Comparison of ENCODE assay signal across 8 cellular contexts in genomic region chr3:134249935-134250716, GRCh38. TPM values are rescaled to one million over a fixed set of nuclear protein-coding genes. Genes with fewer than 3 reads are reported as not detected.
DNase-seq lines count a peak whose midpoint lies in the region; ATAC-seq and TF ChIP-seq lines count a peak whose summit lies in the region.

No MANE protein-coding gene starts in this region.

- peak overlapping the region; percentile 69 for H3K9ac ChIP-seq in Karpas-422 (ENCODE audit: low read length)

- TF ChIP-seq CTCF in GM12864 (IDR thresholded peaks at IDR 0.05; ENCODE audit: low read depth, low read length, missing control alignments), result no peak
- TF ChIP-seq CTCF in GM23338 (conservative IDR thresholded peaks at IDR 0.05; ENCODE audit: low read depth in 2 of 2), result no peak
- TF ChIP-seq CTCF in chondrocyte (IDR thresholded peaks at IDR 0.05), result no peak

- peaks cover 43% of the 10 kb centered on the region for H3K4me1 ChIP-seq in GM23338 (ENCODE audit: insufficient read depth)
- peaks cover 19% of the 10 kb centered on the region for H3K4me1 ChIP-seq in Karpas-422 (ENCODE audit: low read length)

- peak overlapping the region; percentile 79; the same call in 1 of the 2 replicates for H3K27ac ChIP-seq in GM23338 (ENCODE audit: low read depth)
- no peak overlapping the region for H3K27ac ChIP-seq in Karpas-422 (ENCODE audit: low read length)

- H3K36me3 Mint-ChIP-seq in GM23338 (ENCODE audit: low read depth) (peaks cover 23% of the 10 kb centered on the region), chondrocyte (ENCODE audit: low read depth) (no peaks in the 10 kb centered on the region)

- H3K4me1 Mint-ChIP-seq in GM23338 (peaks cover 61% of the 10 kb centered on the region), chondrocyte (ENCODE audit: low read depth) (peaks cover 37% of the 10 kb centered on the region)

- H3K79me2 ChIP-seq in GM23338 (replicated peaks; ENCODE audit: insufficient read depth), result peaks cover 49% of the 10 kb centered on the region
- no peaks in the 10 kb centered on the region for H3K79me2 ChIP-seq in Karpas-422 (ENCODE audit: low read length)

- H3K27me3 Mint-ChIP-seq in GM23338 (ENCODE audit: insufficient read depth, low read depth, poor library complexity) (peaks cover 15% of the 10 kb centered on the region), chondrocyte (ENCODE audit: low read depth) (no peaks in the 10 kb centered on the region)

- H3F3A ChIP-seq in GM23338 (replicated peaks; ENCODE audit: low read depth), result 0 out of 2 replicates have a peak, but pooled peaks cover 5% of the 10 kb centered on the region

- ATAC-seq in GM23338, result peak; percentile 63

- H3K9me3 Mint-ChIP-seq in GM23338, result peaks cover 12% of the 10 kb centered on the region
- H3K9me3 Mint-ChIP-seq in chondrocyte (ENCODE audit: low read depth), result no peaks in the 10 kb centered on the region

- no peaks in the 10 kb centered on the region for H3K9me3 ChIP-seq in Karpas-422 (ENCODE audit: low read length)

- H3K4me3 ChIP-seq in GM12864 (ENCODE audit: low read depth, low read length), result peak overlapping the region; percentile 82
- H3K4me3 ChIP-seq in GM23338, result peak overlapping the region; percentile 68
- H3K4me3 ChIP-seq in Karpas-422 (ENCODE audit: low read length), result peak overlapping the region; percentile 77

- H3K4me2 ChIP-seq in GM23338 (peak overlapping the region; percentile 88), Karpas-422 (ENCODE audit: low read depth, low read length, poor library complexity, severe bottlenecking) (peak overlapping the region; percentile 94)

- H2AFZ ChIP-seq in GM23338 (no peak overlapping the region), Karpas-422 (ENCODE audit: low read length) (peak overlapping the region; percentile 81)

- H3K4me3 Mint-ChIP-seq in GM23338 (peak overlapping the region; percentile 88), chondrocyte (ENCODE audit: unreplicated experiment) (peak overlapping the region; percentile 93)

- no peak for DNase-seq in GM12864 (ENCODE audit: low read depth)
- DNase-seq in GM23338 (ENCODE audit: low spot score), result peak; percentile 76
- DNase-seq in Karpas-422, result peak; percentile 82
- peak; percentile 24 for DNase-seq in activated CD4-positive, alpha-beta T cell treated with anti-CD3 and anti-CD28 coated beads for 1 hour
- no peak for DNase-seq in chondrocyte (ENCODE audit: low spot score)
- DNase-seq in left kidney (ENCODE audit: low read depth, low spot score), result peak; percentile 86
- peak; percentile 29 for DNase-seq in stimulated activated CD4-positive, alpha-beta T cell treated with anti-CD3 and anti-CD28 coated beads, Interleukin-2, amount 100 ng/mL, for 4 hours (ENCODE audit: low read depth)
- DNase-seq in OCI-M2 (lab: John Stamatoyannopoulos, UW; ENCODE audit: unreplicated experiment), result no peak

- H3K27ac Mint-ChIP-seq in GM23338 (peak overlapping the region; percentile 86), chondrocyte (ENCODE audit: unreplicated experiment) (peak overlapping the region; percentile 98)

- no peaks in the 10 kb centered on the region for H3K36me3 ChIP-seq in GM23338 (ENCODE audit: insufficient read depth)
- H3K36me3 ChIP-seq in Karpas-422 (ENCODE audit: insufficient read depth, low read length), result no peaks in the 10 kb centered on the region

- H3K9me2 ChIP-seq in GM23338 (ENCODE audit: insufficient read depth) (no peaks in the 10 kb centered on the region), Karpas-422 (replicated peaks; ENCODE audit: insufficient read depth, low read length) (no peaks in the 10 kb centered on the region)

- H3K27me3 ChIP-seq in GM23338 (ENCODE audit: insufficient read depth), result no peaks in the 10 kb centered on the region
- H3K27me3 ChIP-seq in Karpas-422 (ENCODE audit: low read length), result no peaks in the 10 kb centered on the region

- H4K20me1 ChIP-seq in GM23338 (replicated peaks; ENCODE audit: insufficient read depth) (peaks cover 23% of the 10 kb centered on the region), Karpas-422 (ENCODE audit: insufficient read depth, low read depth, low read length) (peaks cover 31% of the 10 kb centered on the region)

TF ChIP-seq in GM23338, 12 proteins besides CTCF, POLR2A, EP300 and RAD21 (continues in another document):
- TF ChIP-seq, protein P1, sequence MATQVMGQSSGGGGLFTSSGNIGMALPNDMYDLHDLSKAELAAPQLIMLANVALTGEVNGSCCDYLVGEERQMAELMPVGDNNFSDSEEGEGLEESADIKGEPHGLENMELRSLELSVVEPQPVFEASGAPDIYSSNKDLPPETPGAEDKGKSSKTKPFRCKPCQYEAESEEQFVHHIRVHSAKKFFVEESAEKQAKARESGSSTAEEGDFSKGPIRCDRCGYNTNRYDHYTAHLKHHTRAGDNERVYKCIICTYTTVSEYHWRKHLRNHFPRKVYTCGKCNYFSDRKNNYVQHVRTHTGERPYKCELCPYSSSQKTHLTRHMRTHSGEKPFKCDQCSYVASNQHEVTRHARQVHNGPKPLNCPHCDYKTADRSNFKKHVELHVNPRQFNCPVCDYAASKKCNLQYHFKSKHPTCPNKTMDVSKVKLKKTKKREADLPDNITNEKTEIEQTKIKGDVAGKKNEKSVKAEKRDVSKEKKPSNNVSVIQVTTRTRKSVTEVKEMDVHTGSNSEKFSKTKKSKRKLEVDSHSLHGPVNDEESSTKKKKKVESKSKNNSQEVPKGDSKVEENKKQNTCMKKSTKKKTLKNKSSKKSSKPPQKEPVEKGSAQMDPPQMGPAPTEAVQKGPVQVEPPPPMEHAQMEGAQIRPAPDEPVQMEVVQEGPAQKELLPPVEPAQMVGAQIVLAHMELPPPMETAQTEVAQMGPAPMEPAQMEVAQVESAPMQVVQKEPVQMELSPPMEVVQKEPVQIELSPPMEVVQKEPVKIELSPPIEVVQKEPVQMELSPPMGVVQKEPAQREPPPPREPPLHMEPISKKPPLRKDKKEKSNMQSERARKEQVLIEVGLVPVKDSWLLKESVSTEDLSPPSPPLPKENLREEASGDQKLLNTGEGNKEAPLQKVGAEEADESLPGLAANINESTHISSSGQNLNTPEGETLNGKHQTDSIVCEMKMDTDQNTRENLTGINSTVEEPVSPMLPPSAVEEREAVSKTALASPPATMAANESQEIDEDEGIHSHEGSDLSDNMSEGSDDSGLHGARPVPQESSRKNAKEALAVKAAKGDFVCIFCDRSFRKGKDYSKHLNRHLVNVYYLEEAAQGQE (IDR thresholded peaks at IDR 0.05; ENCODE audit: unreplicated experiment), result no peak
- TF ChIP-seq EZH2 (IDR thresholded peaks at IDR 0.05; ENCODE audit: low read depth, unreplicated experiment), result no peak
- TF ChIP-seq NANOG (IDR thresholded peaks at IDR 0.05; ENCODE audit: borderline replicate concordance), result no peak
- TF ChIP-seq JUNB (IDR thresholded peaks at IDR 0.05; ENCODE audit: unreplicated experiment), result no peak
- TF ChIP-seq, protein P2, sequence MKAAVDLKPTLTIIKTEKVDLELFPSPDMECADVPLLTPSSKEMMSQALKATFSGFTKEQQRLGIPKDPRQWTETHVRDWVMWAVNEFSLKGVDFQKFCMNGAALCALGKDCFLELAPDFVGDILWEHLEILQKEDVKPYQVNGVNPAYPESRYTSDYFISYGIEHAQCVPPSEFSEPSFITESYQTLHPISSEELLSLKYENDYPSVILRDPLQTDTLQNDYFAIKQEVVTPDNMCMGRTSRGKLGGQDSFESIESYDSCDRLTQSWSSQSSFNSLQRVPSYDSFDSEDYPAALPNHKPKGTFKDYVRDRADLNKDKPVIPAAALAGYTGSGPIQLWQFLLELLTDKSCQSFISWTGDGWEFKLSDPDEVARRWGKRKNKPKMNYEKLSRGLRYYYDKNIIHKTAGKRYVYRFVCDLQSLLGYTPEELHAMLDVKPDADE (IDR thresholded peaks at IDR 0.05), result no peak

RNA-seq across cellular contexts. Expression of gene RYK, which starts 0.5 kb away (rescaled TPM):
- 84.2 and 94.8 TPM in 2 replicates for total RNA-seq in GM23338 (2014; rRNA removed; shearing (Covaris generic))
- polyA plus RNA-seq in GM23338 (2016; fragmentation: Nextera tagmentation; extraction: Ambion mirVana), result 24.9 and 31.4 TPM in 2 replicates
- total RNA-seq in Karpas-422 (2014; rRNA removed; shearing (Covaris generic); ENCODE audit: low replicate concordance), result 10.5 and 14.8 TPM in 2 replicates
- 49.6 to 57.8 TPM (median 57.6 TPM) in 3 replicates for total RNA-seq in chondrocyte

Comparison
In these comparisons a context has a peak if more than half of its experiments do, and no peak if none do; other contexts are left out.
1. DNase-seq: peak in GM23338 (single experiment), Karpas-422 (single experiment), activated CD4-positive, alpha-beta T cell treated with anti-CD3 and anti-CD28 coated beads for 1 hour (single experiment), left kidney (single experiment) and stimulated activated CD4-positive, alpha-beta T cell treated with anti-CD3 and anti-CD28 coated beads, Interleukin-2, amount 100 ng/mL, for 4 hours (single experiment); none in GM12864 (single experiment), chondrocyte (single experiment) and OCI-M2 (single experiment).
2. Peak in every context shown above with its lines, with median percentiles within 50 percentile points of each other: H3K4me3 ChIP-seq.